In genomic region chr5:74120585-74120984, GRCh38 we compare ENCODE assay signal across 1 cellular context.
TF ChIP-seq lines count a peak whose summit lies in the region.

No MANE protein-coding gene starts in this region.

TF ChIP-seq in GM23338, 12 proteins besides CTCF, POLR2A, EP300 and RAD21:
- TF ChIP-seq, protein P1, sequence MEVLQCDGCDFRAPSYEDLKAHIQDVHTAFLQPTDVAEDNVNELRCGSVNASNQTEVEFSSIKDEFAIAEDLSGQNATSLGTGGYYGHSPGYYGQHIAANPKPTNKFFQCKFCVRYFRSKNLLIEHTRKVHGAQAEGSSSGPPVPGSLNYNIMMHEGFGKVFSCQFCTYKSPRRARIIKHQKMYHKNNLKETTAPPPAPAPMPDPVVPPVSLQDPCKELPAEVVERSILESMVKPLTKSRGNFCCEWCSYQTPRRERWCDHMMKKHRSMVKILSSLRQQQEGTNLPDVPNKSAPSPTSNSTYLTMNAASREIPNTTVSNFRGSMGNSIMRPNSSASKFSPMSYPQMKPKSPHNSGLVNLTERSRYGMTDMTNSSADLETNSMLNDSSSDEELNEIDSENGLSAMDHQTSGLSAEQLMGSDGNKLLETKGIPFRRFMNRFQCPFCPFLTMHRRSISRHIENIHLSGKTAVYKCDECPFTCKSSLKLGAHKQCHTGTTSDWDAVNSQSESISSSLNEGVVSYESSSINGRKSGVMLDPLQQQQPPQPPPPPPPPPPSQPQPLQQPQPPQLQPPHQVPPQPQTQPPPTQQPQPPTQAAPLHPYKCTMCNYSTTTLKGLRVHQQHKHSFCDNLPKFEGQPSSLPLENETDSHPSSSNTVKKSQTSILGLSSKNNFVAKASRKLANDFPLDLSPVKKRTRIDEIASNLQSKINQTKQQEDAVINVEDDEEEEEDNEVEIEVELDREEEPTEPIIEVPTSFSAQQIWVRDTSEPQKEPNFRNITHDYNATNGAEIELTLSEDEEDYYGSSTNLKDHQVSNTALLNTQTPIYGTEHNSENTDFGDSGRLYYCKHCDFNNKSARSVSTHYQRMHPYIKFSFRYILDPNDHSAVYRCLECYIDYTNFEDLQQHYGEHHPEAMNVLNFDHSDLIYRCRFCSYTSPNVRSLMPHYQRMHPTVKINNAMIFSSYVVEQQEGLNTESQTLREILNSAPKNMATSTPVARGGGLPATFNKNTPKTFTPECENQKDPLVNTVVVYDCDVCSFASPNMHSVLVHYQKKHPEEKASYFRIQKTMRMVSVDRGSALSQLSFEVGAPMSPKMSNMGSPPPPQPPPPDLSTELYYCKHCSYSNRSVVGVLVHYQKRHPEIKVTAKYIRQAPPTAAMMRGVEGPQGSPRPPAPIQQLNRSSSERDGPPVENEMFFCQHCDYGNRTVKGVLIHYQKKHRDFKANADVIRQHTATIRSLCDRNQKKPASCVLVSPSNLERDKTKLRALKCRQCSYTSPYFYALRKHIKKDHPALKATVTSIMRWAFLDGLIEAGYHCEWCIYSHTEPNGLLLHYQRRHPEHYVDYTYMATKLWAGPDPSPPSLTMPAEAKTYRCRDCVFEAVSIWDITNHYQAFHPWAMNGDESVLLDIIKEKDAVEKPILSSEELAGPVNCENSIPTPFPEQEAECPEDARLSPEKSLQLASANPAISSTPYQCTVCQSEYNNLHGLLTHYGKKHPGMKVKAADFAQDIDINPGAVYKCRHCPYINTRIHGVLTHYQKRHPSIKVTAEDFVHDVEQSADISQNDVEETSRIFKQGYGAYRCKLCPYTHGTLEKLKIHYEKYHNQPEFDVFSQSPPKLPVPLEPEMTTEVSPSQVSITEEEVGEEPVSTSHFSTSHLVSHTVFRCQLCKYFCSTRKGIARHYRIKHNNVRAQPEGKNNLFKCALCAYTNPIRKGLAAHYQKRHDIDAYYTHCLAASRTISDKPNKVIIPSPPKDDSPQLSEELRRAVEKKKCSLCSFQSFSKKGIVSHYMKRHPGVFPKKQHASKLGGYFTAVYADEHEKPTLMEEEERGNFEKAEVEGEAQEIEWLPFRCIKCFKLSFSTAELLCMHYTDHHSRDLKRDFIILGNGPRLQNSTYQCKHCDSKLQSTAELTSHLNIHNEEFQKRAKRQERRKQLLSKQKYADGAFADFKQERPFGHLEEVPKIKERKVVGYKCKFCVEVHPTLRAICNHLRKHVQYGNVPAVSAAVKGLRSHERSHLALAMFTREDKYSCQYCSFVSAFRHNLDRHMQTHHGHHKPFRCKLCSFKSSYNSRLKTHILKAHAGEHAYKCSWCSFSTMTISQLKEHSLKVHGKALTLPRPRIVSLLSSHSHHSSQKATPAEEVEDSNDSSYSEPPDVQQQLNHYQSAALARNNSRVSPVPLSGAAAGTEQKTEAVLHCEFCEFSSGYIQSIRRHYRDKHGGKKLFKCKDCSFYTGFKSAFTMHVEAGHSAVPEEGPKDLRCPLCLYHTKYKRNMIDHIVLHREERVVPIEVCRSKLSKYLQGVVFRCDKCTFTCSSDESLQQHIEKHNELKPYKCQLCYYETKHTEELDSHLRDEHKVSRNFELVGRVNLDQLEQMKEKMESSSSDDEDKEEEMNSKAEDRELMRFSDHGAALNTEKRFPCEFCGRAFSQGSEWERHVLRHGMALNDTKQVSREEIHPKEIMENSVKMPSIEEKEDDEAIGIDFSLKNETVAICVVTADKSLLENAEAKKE (CRISPR knock-in tag; IDR thresholded peaks at IDR 0.05): no peak
- no peak for TF ChIP-seq EZH2phosphoT487 (IDR thresholded peaks at IDR 0.05; ENCODE audit: unreplicated experiment)
- no peak for TF ChIP-seq POLR2AphosphoS5 (IDR thresholded peaks at IDR 0.05; ENCODE audit: low read depth)
- no peak for TF ChIP-seq JUNB (IDR thresholded peaks at IDR 0.05; ENCODE audit: unreplicated experiment)
- TF ChIP-seq REST (IDR thresholded peaks at IDR 0.05; ENCODE audit: unreplicated experiment): no peak
- no peak for TF ChIP-seq STAT1 (IDR thresholded peaks at IDR 0.05; ENCODE audit: unreplicated experiment)
- no peak for TF ChIP-seq NANOG (IDR thresholded peaks at IDR 0.05; ENCODE audit: borderline replicate concordance)
- TF ChIP-seq ETS1 (IDR thresholded peaks at IDR 0.05): no peak
- no peak for TF ChIP-seq ZNF114 (CRISPR knock-in tag; IDR thresholded peaks at IDR 0.05)
- no peak for TF ChIP-seq ZNF331 (CRISPR knock-in tag; IDR thresholded peaks at IDR 0.05; ENCODE audit: low read depth)
- no peak for TF ChIP-seq CREB1 (CRISPR knock-in tag; IDR thresholded peaks at IDR 0.05; ENCODE audit: low read depth)
- no peak for TF ChIP-seq EZH2 (IDR thresholded peaks at IDR 0.05; ENCODE audit: low read depth, unreplicated experiment)
TF ChIP-seq in GM23338: peak in this region for 0.
